In the genomic region with DNA sequence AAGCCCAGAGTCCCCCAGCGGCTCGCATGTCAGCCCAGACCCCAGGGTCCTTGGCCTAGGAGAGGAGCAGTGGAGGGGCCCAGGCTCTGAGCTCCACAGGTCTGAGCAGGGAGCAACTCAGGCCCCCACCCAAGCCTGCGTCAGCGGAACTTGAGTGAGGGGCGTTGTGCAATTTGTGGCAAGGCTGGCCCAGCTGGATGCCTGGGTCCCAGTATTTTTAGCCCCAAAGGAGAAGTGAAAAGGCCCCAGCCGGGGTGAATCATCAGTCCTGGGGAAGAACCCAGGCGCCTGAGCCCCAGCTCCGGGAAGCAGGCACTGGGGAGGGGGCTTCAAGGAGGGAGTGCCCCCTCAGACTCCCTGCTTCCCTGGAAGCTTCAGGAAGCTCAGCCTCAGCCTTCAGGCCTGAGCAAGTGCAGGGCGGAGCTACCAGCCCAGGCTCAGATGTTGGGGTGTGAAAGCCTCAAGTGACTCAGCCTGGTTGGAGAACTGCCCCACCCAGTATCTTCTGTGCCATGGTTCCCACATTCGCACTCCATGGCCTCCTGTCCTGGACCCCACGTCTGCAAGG, we compare ENCODE assay signal across 1 cellular context.
TF ChIP-seq lines count a peak whose summit lies in the region.

No MANE protein-coding gene starts in this region.

TF ChIP-seq in SK-N-SH treated with all-trans-retinoic acid at 6 μM for 48 hours, 23 proteins besides CTCF, POLR2A, EP300 and RAD21 (continued from another document):
- TF ChIP-seq, protein P1, sequence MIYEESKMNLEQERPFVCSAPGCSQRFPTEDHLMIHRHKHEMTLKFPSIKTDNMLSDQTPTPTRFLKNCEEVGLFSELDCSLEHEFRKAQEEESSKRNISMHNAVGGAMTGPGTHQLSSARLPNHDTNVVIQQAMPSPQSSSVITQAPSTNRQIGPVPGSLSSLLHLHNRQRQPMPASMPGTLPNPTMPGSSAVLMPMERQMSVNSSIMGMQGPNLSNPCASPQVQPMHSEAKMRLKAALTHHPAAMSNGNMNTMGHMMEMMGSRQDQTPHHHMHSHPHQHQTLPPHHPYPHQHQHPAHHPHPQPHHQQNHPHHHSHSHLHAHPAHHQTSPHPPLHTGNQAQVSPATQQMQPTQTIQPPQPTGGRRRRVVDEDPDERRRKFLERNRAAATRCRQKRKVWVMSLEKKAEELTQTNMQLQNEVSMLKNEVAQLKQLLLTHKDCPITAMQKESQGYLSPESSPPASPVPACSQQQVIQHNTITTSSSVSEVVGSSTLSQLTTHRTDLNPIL (CRISPR knock-in tag; IDR thresholded peaks at IDR 0.05; ENCODE audit: low read depth), result no peak
- TF ChIP-seq, protein P2, sequence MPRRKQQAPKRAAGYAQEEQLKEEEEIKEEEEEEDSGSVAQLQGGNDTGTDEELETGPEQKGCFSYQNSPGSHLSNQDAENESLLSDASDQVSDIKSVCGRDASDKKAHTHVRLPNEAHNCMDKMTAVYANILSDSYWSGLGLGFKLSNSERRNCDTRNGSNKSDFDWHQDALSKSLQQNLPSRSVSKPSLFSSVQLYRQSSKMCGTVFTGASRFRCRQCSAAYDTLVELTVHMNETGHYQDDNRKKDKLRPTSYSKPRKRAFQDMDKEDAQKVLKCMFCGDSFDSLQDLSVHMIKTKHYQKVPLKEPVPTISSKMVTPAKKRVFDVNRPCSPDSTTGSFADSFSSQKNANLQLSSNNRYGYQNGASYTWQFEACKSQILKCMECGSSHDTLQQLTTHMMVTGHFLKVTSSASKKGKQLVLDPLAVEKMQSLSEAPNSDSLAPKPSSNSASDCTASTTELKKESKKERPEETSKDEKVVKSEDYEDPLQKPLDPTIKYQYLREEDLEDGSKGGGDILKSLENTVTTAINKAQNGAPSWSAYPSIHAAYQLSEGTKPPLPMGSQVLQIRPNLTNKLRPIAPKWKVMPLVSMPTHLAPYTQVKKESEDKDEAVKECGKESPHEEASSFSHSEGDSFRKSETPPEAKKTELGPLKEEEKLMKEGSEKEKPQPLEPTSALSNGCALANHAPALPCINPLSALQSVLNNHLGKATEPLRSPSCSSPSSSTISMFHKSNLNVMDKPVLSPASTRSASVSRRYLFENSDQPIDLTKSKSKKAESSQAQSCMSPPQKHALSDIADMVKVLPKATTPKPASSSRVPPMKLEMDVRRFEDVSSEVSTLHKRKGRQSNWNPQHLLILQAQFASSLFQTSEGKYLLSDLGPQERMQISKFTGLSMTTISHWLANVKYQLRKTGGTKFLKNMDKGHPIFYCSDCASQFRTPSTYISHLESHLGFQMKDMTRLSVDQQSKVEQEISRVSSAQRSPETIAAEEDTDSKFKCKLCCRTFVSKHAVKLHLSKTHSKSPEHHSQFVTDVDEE (CRISPR knock-in tag; IDR thresholded peaks at IDR 0.05), result no peak
- TF ChIP-seq RARB (CRISPR knock-in tag; IDR thresholded peaks at IDR 0.05) (no peak), ARNTL (CRISPR knock-in tag; IDR thresholded peaks at IDR 0.05; ENCODE audit: borderline replicate concordance, low read depth) (no peak), ZFP3 (CRISPR knock-in tag; IDR thresholded peaks at IDR 0.05) (no peak), CSDC2 (CRISPR knock-in tag; IDR thresholded peaks at IDR 0.05) (no peak), BACH2 (CRISPR knock-in tag; IDR thresholded peaks at IDR 0.05; ENCODE audit: borderline replicate concordance) (no peak)
